Comparison of ENCODE assay signal across 13 cellular contexts in the genomic region with DNA sequence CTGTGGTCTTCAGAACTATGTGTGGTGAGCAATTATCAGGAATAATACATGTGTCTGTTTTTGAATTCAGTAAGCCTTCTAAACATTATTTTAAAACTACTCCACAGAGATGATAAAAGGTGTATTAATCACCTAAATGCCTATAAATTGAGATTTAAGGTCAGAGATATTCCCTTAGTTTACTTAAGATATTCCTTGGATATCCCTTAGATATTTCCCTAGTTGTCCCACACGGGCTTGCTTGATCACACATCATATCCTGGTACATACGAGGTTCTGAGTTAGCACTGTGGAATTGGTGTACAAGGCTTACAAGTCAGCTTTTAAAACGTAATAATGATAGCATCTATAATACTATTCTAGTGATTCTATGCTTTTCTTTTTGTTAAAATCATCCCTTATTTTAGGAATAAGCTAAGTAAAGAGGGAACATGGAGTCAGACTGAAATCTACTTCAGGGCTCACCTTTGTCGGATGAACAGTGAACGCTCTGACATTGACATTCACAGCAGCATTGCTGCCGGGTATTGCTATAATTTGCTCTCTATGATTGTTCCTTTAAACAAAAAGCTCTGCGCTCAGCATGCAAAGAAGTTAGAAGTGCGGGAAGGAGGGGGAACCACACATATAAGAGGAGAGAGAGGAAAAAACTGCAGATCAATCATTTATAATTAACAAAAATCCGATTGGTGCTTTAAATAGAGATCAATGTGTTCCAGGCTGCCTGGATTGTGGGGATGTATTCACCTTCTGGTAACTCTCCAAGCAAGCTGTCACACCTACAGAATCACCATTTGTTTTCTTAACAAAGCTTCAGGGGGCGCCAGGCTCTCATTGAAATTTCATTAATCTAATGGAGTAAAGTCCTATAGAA.
DNase-seq lines count a peak whose midpoint lies in the region; ATAC-seq, FAIRE-seq and TF ChIP-seq lines count a peak whose summit lies in the region.
"Had no signal": no experiment of that assay in that cellular context is flagged by ENCODE, and none has a peak within 500 bp of the region (broad histone marks: within the 10 kb centered on the region; RNA-seq: fewer than 3 reads in every experiment).

No MANE protein-coding gene starts in this region.

- 43% methylated on average over 10 of the region's 10 CpGs for WGBS in K562 (ENCODE audit: insufficient coverage, low coverage, missing lambda C conversion rate)

- peaks cover 43% of the 10 kb centered on the region for H3K4me1 Mint-ChIP-seq in activated T-cell treated with anti-CD3 and anti-CD28 coated beads, Interleukin-2, amount 50 U/mL, for 72 hours (ENCODE audit: low read depth)

- peak overlapping the region; percentile 81 for H2AFZ ChIP-seq in K562 (ENCODE audit: low read depth, low read length)

- intact Hi-C loops in K562 (cut with micrococcal nuclease) = no loop called here

- peak in 2 of 3 experiments; percentile 21 to 35; a peak in 2 of 6 replicates for TF ChIP-seq CTCF in K562 (IDR thresholded peaks at IDR 0.05 in 2 of 3, conservative IDR thresholded peaks at IDR 0.05 in 1 of 3; ENCODE audit: insufficient read depth in 2 of 3, low read depth in 1 of 3, low read length in 3 of 3)
- peak; percentile 7 for TF ChIP-seq CTCF in retinal pigment epithelial cell (conservative IDR thresholded peaks at IDR 0.05; ENCODE audit: low read depth, low read length)

- no peak for TF ChIP-seq POLR2A in K562 (conservative IDR thresholded peaks at IDR 0.05)

- H3K4me1 ChIP-seq in K562 (replicated peaks in 1 of 2; ENCODE audit: control insufficient read depth in 2 of 2, insufficient read depth in 2 of 2, low read length in 2 of 2) = no peaks in the 10 kb centered on the region

- no TSS peak for BruUV-seq in K562 (replicated peaks; lab: Mats Ljungman, UMichigan)

- in situ Hi-C loops in K562 (cut with MboI) = no loop called here

- peak overlapping the region; percentile 23; the same call in 1 of the 2 replicates for H3K4me2 ChIP-seq in K562 (ENCODE audit: insufficient read depth, low read length)

- H3K27me3 Mint-ChIP-seq in activated T-cell treated with anti-CD3 and anti-CD28 coated beads, Interleukin-2, amount 50 U/mL, for 72 hours (ENCODE audit: low read depth) = no peaks in the 10 kb centered on the region
- H3K27me3 Mint-ChIP-seq: stimulated activated naive B cell treated with anti-CD40 and anti-IgM and Interleukin-4, amounts not matched to agents 10 μg/mL and 1 μg/mL and 100 μg/mL, for 72 hours had no signal

- no peak for TF ChIP-seq EP300 in K562 (IDR thresholded peaks at IDR 0.05; ENCODE audit: low read length)

- H3K9ac ChIP-seq in K562 (ENCODE audit: insufficient read depth in 1 of 2, low read depth in 2 of 2, low read length in 2 of 2) = no peak overlapping the region

- H3K9me1 ChIP-seq in K562 (ENCODE audit: control insufficient read depth, insufficient read depth, low read length) = no peaks in the 10 kb centered on the region

- no peak for ATAC-seq in activated T-cell treated with anti-CD3 and anti-CD28 coated beads, Interleukin-2, amount 50 U/mL, for 72 hours (replicated peaks in 1 of 2)
- ATAC-seq in K562 = peak; percentile 60
- ATAC-seq in GM21576 (IDR thresholded peaks at IDR 0.05; ENCODE audit: unreplicated experiment) = no peak
- ATAC-seq in HG03095 (IDR thresholded peaks at IDR 0.05; ENCODE audit: unreplicated experiment) = no peak
- ATAC-seq: stimulated activated naive B cell treated with anti-CD40 and anti-IgM and Interleukin-4, amounts not matched to agents 10 μg/mL and 1 μg/mL and 100 μg/mL, for 72 hours had no signal

- H3K27me3 ChIP-seq in K562 (ENCODE audit: control insufficient read depth in 2 of 2, insufficient read depth in 2 of 2, low read length in 2 of 2) = no peaks in the 10 kb centered on the region

- peak overlapping the region; percentile 100 for H3K27ac Mint-ChIP-seq in activated T-cell treated with anti-CD3 and anti-CD28 coated beads, Interleukin-2, amount 50 U/mL, for 72 hours
- H3K27ac Mint-ChIP-seq: stimulated activated naive B cell treated with anti-CD40 and anti-IgM and Interleukin-4, amounts not matched to agents 10 μg/mL and 1 μg/mL and 100 μg/mL, for 72 hours had no signal

- no peaks in the 10 kb centered on the region for H3K36me3 ChIP-seq in K562 (ENCODE audit: control insufficient read depth, insufficient read depth, low read length)

- H3K9me3 ChIP-seq in K562 (replicated peaks; ENCODE audit: control insufficient read depth, insufficient read depth, low read depth, low read length) = no peaks in the 10 kb centered on the region

- no peak overlapping the region for H3K27ac ChIP-seq in K562 (ENCODE audit: extremely low read depth, low read depth, low read length)

- no peaks in the 10 kb centered on the region for H3K9me3 Mint-ChIP-seq in activated T-cell treated with anti-CD3 and anti-CD28 coated beads, Interleukin-2, amount 50 U/mL, for 72 hours
- H3K9me3 Mint-ChIP-seq: stimulated activated naive B cell treated with anti-CD40 and anti-IgM and Interleukin-4, amounts not matched to agents 10 μg/mL and 1 μg/mL and 100 μg/mL, for 72 hours had no signal

- peak overlapping the region; percentile 52 to 93 for H3K4me3 Mint-ChIP-seq in activated T-cell treated with anti-CD3 and anti-CD28 coated beads, Interleukin-2, amount 50 U/mL, for 72 hours
- H3K4me3 Mint-ChIP-seq: stimulated activated naive B cell treated with anti-CD40 and anti-IgM and Interleukin-4, amounts not matched to agents 10 μg/mL and 1 μg/mL and 100 μg/mL, for 72 hours had no signal

- no peaks in the 10 kb centered on the region for H3K79me2 ChIP-seq in K562 (ENCODE audit: control insufficient read depth, insufficient read depth, low read length)

- H3K4me3 ChIP-seq in K562 (no peak overlapping the region), retinal pigment epithelial cell (ENCODE audit: low read length) (no peak overlapping the region)

- DNase-seq in activated T-cell treated with anti-CD3 and anti-CD28 coated beads, Interleukin-2, amount 50 U/mL, for 72 hours = no peak
- DNase-seq in activated T-cell treated with anti-CD3 and anti-CD28 coated beads, Interleukin-2, amount 50 U/mL, for 48 hours = no peak
- DNase-seq in NCI-H2227 (lab: John Stamatoyannopoulos, UW; ENCODE audit: unreplicated experiment) (peak; percentile 17), K562 (ENCODE audit: extremely low read depth in 1 of 4, low spot score in 3 of 4) (no peak), retinal pigment epithelial cell (ENCODE audit: low read depth) (no peak), SIG-M5 treated with dmso at 0.1 percent for 504 hours (lab: John Stamatoyannopoulos, UW; ENCODE audit: unreplicated experiment) (no peak)
- DNase-seq: activated CD4-positive, alpha-beta T cell treated with anti-CD3 and anti-CD28 coated beads for 1 hour; activated effector memory CD4-positive, alpha-beta T cell treated with anti-CD3 and anti-CD28 coated beads, Interleukin-2, amount 50 U/mL, for 16 hours; stimulated activated CD4-positive, alpha-beta T cell treated with anti-CD3 and anti-CD28 coated beads, Interleukin-2, amount 100 ng/mL, for 48 hours; stimulated activated naive B cell treated with anti-CD40 and anti-IgM and Interleukin-4, amounts not matched to agents 10 μg/mL and 1 μg/mL and 100 μg/mL, for 72 hours had no signal

- POLR2A ChIA-PET in K562 (lab: Yijun Ruan, JAX) = interaction anchor here (0.6 to 2.2 kb wide), 8 partner anchors 10 to 717 kb away, joined by 3 to 7 read pairs (median 4); no protein-coding TSS in a partner anchor

- peaks cover 1 to 2% of the 10 kb centered on the region in 2 donors for H3K36me3 Mint-ChIP-seq in activated T-cell treated with anti-CD3 and anti-CD28 coated beads, Interleukin-2, amount 50 U/mL, for 72 hours (ENCODE audit: insufficient read depth in 2 of 2)

- no peak for FAIRE-seq in K562 (lab: Jason Lieb, UNC)
- FAIRE-seq: bronchial epithelial cell had no signal

- H4K20me1 ChIP-seq in K562 (replicated peaks; ENCODE audit: control insufficient read depth, insufficient read depth, low read length) = no peaks in the 10 kb centered on the region

- CTCF ChIA-PET in K562 (lab: Yijun Ruan, JAX; ENCODE audit: low intra/inter-chr PET ratio) = no interaction called here

- TF ChIP-seq RAD21 in K562 (CRISPR knock-in tag; conservative IDR thresholded peaks at IDR 0.05 in 1 of 2, IDR thresholded peaks at IDR 0.05 in 1 of 2) = peak in 1 of 2 experiments; percentile 7; a peak in 1 of 4 replicates

TF ChIP-seq in K562, 482 proteins besides CTCF, POLR2A, EP300 and RAD21:
- TF ChIP-seq TEAD4 (IDR thresholded peaks at IDR 0.05; ENCODE audit: low read length) (0 out of 2 replicates have a peak, but pooled peaks have one; percentile 6), TEAD4 (CRISPR knock-in tag; IDR thresholded peaks at IDR 0.05; ENCODE audit: borderline replicate concordance) (no peak), TAF9B (IDR thresholded peaks at IDR 0.05; ENCODE audit: partially characterized antibody) (no peak), NR2C2 (CRISPR knock-in tag; IDR thresholded peaks at IDR 0.05) (no peak), NR2C2 (tag; IDR thresholded peaks at IDR 0.05) (peak; percentile 7; the same call in 1 of the 2 replicates)
- TF ChIP-seq, protein P1, sequence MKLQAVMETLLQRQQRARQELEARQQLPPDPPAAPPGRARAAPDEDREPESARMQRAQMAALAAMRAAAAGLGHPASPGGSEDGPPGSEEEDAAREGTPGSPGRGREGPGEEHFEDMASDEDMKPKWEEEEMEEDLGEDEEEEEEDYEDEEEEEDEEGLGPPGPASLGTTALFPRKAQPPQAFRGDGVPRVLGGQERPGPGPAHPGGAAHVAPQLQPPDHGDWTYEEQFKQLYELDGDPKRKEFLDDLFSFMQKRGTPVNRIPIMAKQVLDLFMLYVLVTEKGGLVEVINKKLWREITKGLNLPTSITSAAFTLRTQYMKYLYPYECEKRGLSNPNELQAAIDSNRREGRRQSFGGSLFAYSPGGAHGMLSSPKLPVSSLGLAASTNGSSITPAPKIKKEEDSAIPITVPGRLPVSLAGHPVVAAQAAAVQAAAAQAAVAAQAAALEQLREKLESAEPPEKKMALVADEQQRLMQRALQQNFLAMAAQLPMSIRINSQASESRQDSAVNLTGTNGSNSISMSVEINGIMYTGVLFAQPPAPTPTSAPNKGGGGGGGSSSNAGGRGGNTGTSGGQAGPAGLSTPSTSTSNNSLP (IDR thresholded peaks at IDR 0.05; ENCODE audit: borderline replicate concordance, low read depth, low read length) = peak; percentile 45; the same call in 1 of the 2 replicates
